30 cellular contexts compared by ENCODE assay signal in genomic region chr3:34034840-34035239, GRCh38.
"Had no signal": no experiment of that assay in that cellular context is flagged by ENCODE, and none has a peak within 500 bp of the region (broad histone marks: within the 10 kb centered on the region; RNA-seq: fewer than 3 reads in every experiment).

No MANE protein-coding gene starts in this region.

- H3K79me2 ChIP-seq: parathyroid adenoma had no signal

- H3K9me3 ChIP-seq: neutrophil, ovary, psoas muscle, right lobe of liver, sigmoid colon, stomach, thoracic aorta, thyroid gland, tibial nerve, upper lobe of right lung, uterus had no signal

- ATAC-seq: naive thymus-derived CD8-positive, alpha-beta T cell; natural killer cell treated with Interleukin-12 subunit alpha and Interleukin-12 subunit beta and Interleukin-15 and Interleukin-18, amount 100 ng/mL, for 72 hours; psoas muscle; right cardiac atrium; right lobe of liver; stimulated activated effector memory CD8-positive, alpha-beta T cell treated with anti-CD3 and anti-CD28 coated beads, Interleukin-12 subunit alpha, Interleukin-12 subunit beta, amount 100 ng/mL, for 72 hours; stimulated activated naive B cell treated with anti-CD40 and anti-IgM and Interleukin-4, amounts not matched to agents 10 μg/mL and 1 μg/mL and 100 μg/mL, for 72 hours; upper lobe of right lung had no signal

- H3K4me1 ChIP-seq: psoas muscle, right lobe of liver, sigmoid colon, stomach, thyroid gland, tibial nerve, upper lobe of right lung, uterus had no signal

- H3K27ac Mint-ChIP-seq: naive thymus-derived CD8-positive, alpha-beta T cell; natural killer cell treated with Interleukin-12 subunit alpha and Interleukin-12 subunit beta and Interleukin-15 and Interleukin-18, amount 100 ng/mL, for 72 hours; nephron progenitor cell; progenitor cell of endocrine pancreas; stimulated activated effector memory CD8-positive, alpha-beta T cell treated with anti-CD3 and anti-CD28 coated beads, Interleukin-12 subunit alpha, Interleukin-12 subunit beta, amount 100 ng/mL, for 72 hours; stimulated activated naive B cell treated with anti-CD40 and anti-IgM and Interleukin-4, amounts not matched to agents 10 μg/mL and 1 μg/mL and 100 μg/mL, for 72 hours; stimulated activated naive CD8-positive, alpha-beta T cell treated with anti-CD3 and anti-CD28 coated beads, Interleukin-15, Interleukin-2, amounts not matched to agents 100 ng/mL and 50 ng/mL, for 24 hours; type B pancreatic cell had no signal

- H3K4me3 Mint-ChIP-seq: naive thymus-derived CD8-positive, alpha-beta T cell; natural killer cell treated with Interleukin-12 subunit alpha and Interleukin-12 subunit beta and Interleukin-15 and Interleukin-18, amount 100 ng/mL, for 72 hours; nephron progenitor cell; neural crest cell; stimulated activated effector memory CD8-positive, alpha-beta T cell treated with anti-CD3 and anti-CD28 coated beads, Interleukin-12 subunit alpha, Interleukin-12 subunit beta, amount 100 ng/mL, for 72 hours; stimulated activated naive B cell treated with anti-CD40 and anti-IgM and Interleukin-4, amounts not matched to agents 10 μg/mL and 1 μg/mL and 100 μg/mL, for 72 hours; stimulated activated naive CD8-positive, alpha-beta T cell treated with anti-CD3 and anti-CD28 coated beads, Interleukin-15, Interleukin-2, amounts not matched to agents 100 ng/mL and 50 ng/mL, for 24 hours; type B pancreatic cell had no signal

- H3K9me3 Mint-ChIP-seq: nephron progenitor cell; neural crest cell; stimulated activated effector memory CD8-positive, alpha-beta T cell treated with anti-CD3 and anti-CD28 coated beads, Interleukin-12 subunit alpha, Interleukin-12 subunit beta, amount 100 ng/mL, for 72 hours; stimulated activated naive CD8-positive, alpha-beta T cell treated with anti-CD3 and anti-CD28 coated beads, Interleukin-15, Interleukin-2, amounts not matched to agents 100 ng/mL and 50 ng/mL, for 24 hours had no signal

- H3K27me3 Mint-ChIP-seq: naive thymus-derived CD8-positive, alpha-beta T cell; natural killer cell treated with Interleukin-12 subunit alpha and Interleukin-12 subunit beta and Interleukin-15 and Interleukin-18, amount 100 ng/mL, for 72 hours; stimulated activated naive B cell treated with anti-CD40 and anti-IgM and Interleukin-4, amounts not matched to agents 10 μg/mL and 1 μg/mL and 100 μg/mL, for 72 hours; stimulated activated naive CD8-positive, alpha-beta T cell treated with anti-CD3 and anti-CD28 coated beads, Interleukin-15, Interleukin-2, amounts not matched to agents 100 ng/mL and 50 ng/mL, for 24 hours; type B pancreatic cell had no signal

- H3K27me3 ChIP-seq: neutrophil, right lobe of liver, sigmoid colon, stomach, thyroid gland, tibial nerve, upper lobe of right lung, uterus had no signal

- H3K9ac ChIP-seq: parathyroid adenoma had no signal

- H3K4me3 ChIP-seq: ovary, psoas muscle, right lobe of liver, sigmoid colon, stomach, thoracic aorta, thyroid gland, tibial nerve, upper lobe of right lung, uterus had no signal

- H2AFZ ChIP-seq: parathyroid adenoma had no signal

- H3K36me3 ChIP-seq: neutrophil, ovary, right lobe of liver, sigmoid colon, stomach, thoracic aorta, thyroid gland, tibial nerve, upper lobe of right lung, uterus had no signal

- DNase-seq: naive thymus-derived CD8-positive, alpha-beta T cell; nephron progenitor cell; nucleus accumbens; ovary; posterior cingulate gyrus; psoas muscle; right cardiac atrium; right lobe of liver; sigmoid colon; small intestine; stimulated activated CD4-positive, alpha-beta T cell treated with anti-CD3 and anti-CD28 coated beads, Interleukin-15, amount 100 ng/mL, for 24 hours; stimulated activated CD4-positive, alpha-beta T cell treated with anti-CD3 and anti-CD28 coated beads, Interleukin-2, amount 100 ng/mL, for 24 hours; stimulated activated CD4-positive, alpha-beta T cell treated with anti-CD3 and anti-CD28 coated beads, Interleukin-2, amount 100 ng/mL, for 48 hours; stimulated activated CD4-positive, alpha-beta T cell treated with anti-CD3 and anti-CD28 coated beads, Interleukin-4, amount 100 ng/mL, for 24 hours; stimulated activated naive B cell treated with anti-CD40 and anti-IgM and Interleukin-4, amounts not matched to agents 10 μg/mL and 1 μg/mL and 100 μg/mL, for 72 hours; stimulated activated naive CD4-positive, alpha-beta T cell treated with Interleukin-2 at 50 U/mL for 16 hours; stomach; thyroid gland; upper lobe of right lung; uterus had no signal

- H3K27ac ChIP-seq: neutrophil, ovary, parathyroid adenoma, psoas muscle, right lobe of liver, sigmoid colon, stomach, thoracic aorta, thyroid gland, tibial nerve, upper lobe of right lung, uterus had no signal

- H3K36me3 Mint-ChIP-seq: naive thymus-derived CD8-positive, alpha-beta T cell; natural killer cell treated with Interleukin-12 subunit alpha and Interleukin-12 subunit beta and Interleukin-15 and Interleukin-18, amount 100 ng/mL, for 72 hours; stimulated activated effector memory CD8-positive, alpha-beta T cell treated with anti-CD3 and anti-CD28 coated beads, Interleukin-12 subunit alpha, Interleukin-12 subunit beta, amount 100 ng/mL, for 72 hours; stimulated activated naive B cell treated with anti-CD40 and anti-IgM and Interleukin-4, amounts not matched to agents 10 μg/mL and 1 μg/mL and 100 μg/mL, for 72 hours; type B pancreatic cell had no signal

- H3K4me1 Mint-ChIP-seq: naive thymus-derived CD8-positive, alpha-beta T cell; nephron progenitor cell; neural crest cell; stimulated activated effector memory CD8-positive, alpha-beta T cell treated with anti-CD3 and anti-CD28 coated beads, Interleukin-12 subunit alpha, Interleukin-12 subunit beta, amount 100 ng/mL, for 72 hours; stimulated activated naive B cell treated with anti-CD40 and anti-IgM and Interleukin-4, amounts not matched to agents 10 μg/mL and 1 μg/mL and 100 μg/mL, for 72 hours had no signal
